In genomic region chrX:129933700-129934099, GRCh38 we compare ENCODE assay signal across 16 cellular contexts.
DNase-seq lines count a peak whose midpoint lies in the region; ATAC-seq and TF ChIP-seq lines count a peak whose summit lies in the region.
"Had no signal": no experiment of that assay in that cellular context is flagged by ENCODE, and none has a peak within 500 bp of the region (broad histone marks: within the 10 kb centered on the region; RNA-seq: fewer than 3 reads in every experiment).

No MANE protein-coding gene starts in this region.

- H3K4me3 ChIP-seq in HEK293 (ENCODE audit: low read depth, low read length), result no peak overlapping the region
- H3K4me3 ChIP-seq: ovary had no signal

- no peak overlapping the region for H3K27ac Mint-ChIP-seq in central memory CD8-positive, alpha-beta T cell (ENCODE audit: low read depth)
- H3K27ac Mint-ChIP-seq in nephron progenitor cell, result no peak overlapping the region

- H3K9me3 Mint-ChIP-seq in central memory CD8-positive, alpha-beta T cell, result no peaks in the 10 kb centered on the region
- peaks cover 52% of the 10 kb centered on the region for H3K9me3 Mint-ChIP-seq in nephron progenitor cell

- H3K4me3 Mint-ChIP-seq in central memory CD8-positive, alpha-beta T cell, result peak overlapping the region; percentile 60
- H3K4me3 Mint-ChIP-seq in nephron progenitor cell, result peak overlapping the region; percentile 75

- peaks cover 0 to 16% of the 10 kb centered on the region in 2 experiments; a peak in 1 of 3 replicates for H3K36me3 ChIP-seq in HEK293 (ENCODE audit: control insufficient read depth in 2 of 2, insufficient read depth in 1 of 2, low read length in 2 of 2)
- H3K36me3 ChIP-seq: ovary, thyroid gland had no signal

- DNase-seq in NCI-H748 (lab: John Stamatoyannopoulos, UW; ENCODE audit: unreplicated experiment), result peak; percentile 25
- DNase-seq in NCI-H748 treated with DMSO at 0.1 percent for 48 hours (lab: John Stamatoyannopoulos, UW), result no peak
- no peak for DNase-seq in central memory CD8-positive, alpha-beta T cell (ENCODE audit: low spot score in 2 of 2)
- DNase-seq in nephron progenitor cell, result no peak
- DNase-seq in cerebellar nuclear complex (lab: John Stamatoyannopoulos, UW), result no peak
- DNase-seq in NCI-H1694 treated with DMSO at 0.1 percent for 48 hours (lab: John Stamatoyannopoulos, UW), result no peak
- DNase-seq: 8988T; activated CD4-positive, CD25-positive, alpha-beta regulatory T cell treated with anti-CD3 and anti-CD28 coated beads, Interleukin-2, amount 50 U/mL, for 72 hours; COR-L47; NCI-H226; OCI-M1; stimulated activated CD4-positive, alpha-beta T cell treated with anti-CD3 and anti-CD28 coated beads, Interleukin-12 subunit alpha, Interleukin-12 subunit beta, amount 100 ng/mL, for 4 hours; thyroid gland had no signal

- CTCF ChIA-PET in HEK293 (lab: Yijun Ruan, JAX), result interaction anchor here (0.6 to 1.8 kb wide), 4 partner anchors 8 to 110 kb away, joined by 3 to 7 read pairs (median 4); no protein-coding TSS in a partner anchor

- POLR2A ChIA-PET in HEK293 (lab: Yijun Ruan, JAX), result interaction anchor here (0.7 to 1.0 kb wide), 3 partner anchors 8 to 28 kb away, joined by 3 to 12 read pairs (median 3); partner anchors contain the start of gene UTP14A

- peaks cover 6% of the 10 kb centered on the region for H3K4me1 Mint-ChIP-seq in central memory CD8-positive, alpha-beta T cell
- peaks cover 36% of the 10 kb centered on the region for H3K4me1 Mint-ChIP-seq in nephron progenitor cell

- peaks cover 5% of the 10 kb centered on the region for H3K36me3 Mint-ChIP-seq in central memory CD8-positive, alpha-beta T cell (ENCODE audit: insufficient read depth)
- H3K36me3 Mint-ChIP-seq in nephron progenitor cell (ENCODE audit: low read depth), result peaks cover 4% of the 10 kb centered on the region

- H3K27me3 Mint-ChIP-seq in central memory CD8-positive, alpha-beta T cell, result no peaks in the 10 kb centered on the region
- H3K27me3 Mint-ChIP-seq in nephron progenitor cell (ENCODE audit: low read depth, poor library complexity), result peaks cover 45% of the 10 kb centered on the region

- no peak overlapping the region for H3K27ac ChIP-seq in HEK293 (ENCODE audit: extremely low read depth, low read depth, low read length)
- H3K27ac ChIP-seq: ovary had no signal

- ATAC-seq in central memory CD8-positive, alpha-beta T cell (replicated peaks; ENCODE audit: extremely low read depth, poor library complexity, severe bottlenecking), result no peak
- ATAC-seq in HG03521 (IDR thresholded peaks at IDR 0.05; ENCODE audit: unreplicated experiment), result no peak

- H3K9me3 ChIP-seq in HEK293 (ENCODE audit: control insufficient read depth, insufficient read depth, low read depth, low read length), result no peaks in the 10 kb centered on the region
- H3K9me3 ChIP-seq: ovary, thyroid gland had no signal

- TF ChIP-seq CTCF in HEK293 (tag by site-specific recombination; IDR thresholded peaks at IDR 0.05) (no peak), nephron progenitor cell (IDR thresholded peaks at IDR 0.05) (no peak)

- H3K4me1 ChIP-seq in HEK293 (ENCODE audit: control insufficient read depth, insufficient read depth, low read length), result no peaks in the 10 kb centered on the region; the same call in 1 of the 2 replicates
- H3K4me1 ChIP-seq: thyroid gland had no signal

TF ChIP-seq in HEK293, 187 proteins besides CTCF, POLR2A, EP300 and RAD21:
- TF ChIP-seq ZNF660 (tag by site-specific recombination; IDR thresholded peaks at IDR 0.05) (peak; percentile 90), KLF1 (tag by site-specific recombination; IDR thresholded peaks at IDR 0.05) (peak; percentile 75; the same call in 1 of the 2 replicates), KLF17 (tag by site-specific recombination; IDR thresholded peaks at IDR 0.05) (peak; percentile 89), ZNF221 (tag by site-specific recombination; IDR thresholded peaks at IDR 0.05; ENCODE audit: borderline replicate concordance) (no peak), SP7 (tag by site-specific recombination; IDR thresholded peaks at IDR 0.05) (0 out of 2 replicates have a peak, but pooled peaks have one; percentile 20)
